8 cellular contexts compared by ENCODE assay signal in the genomic region with DNA sequence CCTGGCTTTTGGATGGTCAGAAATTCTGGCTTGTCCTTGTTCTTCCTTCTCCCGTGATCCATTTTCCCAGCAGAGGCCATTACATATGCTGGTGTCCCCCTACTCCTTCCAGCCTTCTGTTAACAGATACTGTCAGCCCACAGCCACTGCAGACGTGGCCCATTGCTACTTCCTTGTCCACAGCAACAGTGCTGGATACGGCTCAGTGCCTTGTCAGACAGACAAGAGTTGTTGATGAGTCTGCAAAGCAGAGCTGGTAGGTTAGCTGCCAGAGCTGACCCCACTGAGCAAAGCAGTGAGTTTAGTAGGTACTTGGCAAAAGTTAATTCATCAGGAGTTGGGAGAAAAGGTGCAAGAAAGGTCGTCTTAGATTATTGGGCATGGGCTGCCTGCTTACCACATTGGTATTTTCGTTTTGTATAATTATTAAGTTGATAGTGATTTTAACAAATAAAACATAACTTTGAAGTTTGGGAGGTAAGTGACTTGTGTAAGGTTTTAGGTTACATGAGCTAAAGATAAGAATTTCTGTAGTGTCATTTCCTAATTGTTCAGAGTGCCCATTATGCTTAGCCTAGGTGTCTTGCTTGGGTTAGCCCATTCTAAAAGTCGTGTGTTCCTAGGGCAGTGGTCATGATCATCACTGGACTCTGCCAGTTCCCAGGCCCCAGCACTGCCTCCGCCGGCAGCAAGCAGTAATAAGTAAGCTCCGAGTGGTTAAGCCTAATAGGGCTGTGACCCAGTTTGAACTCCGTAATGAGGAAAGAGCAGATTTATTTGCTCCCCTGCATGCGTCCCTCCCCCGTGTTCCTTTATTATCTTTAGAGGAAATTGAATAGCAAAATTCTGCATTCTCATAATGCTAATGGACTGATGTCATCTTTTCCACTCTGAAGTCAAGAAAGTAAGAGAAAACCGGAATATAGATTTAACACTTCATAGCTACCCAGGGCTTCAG.
DNase-seq lines count a peak whose midpoint lies in the region; ATAC-seq and TF ChIP-seq lines count a peak whose summit lies in the region.

No MANE protein-coding gene starts in this region.

- peaks cover 91% of the 10 kb centered on the region for H3K4me1 ChIP-seq in Panc1 (ENCODE audit: control insufficient read depth, insufficient read depth, low read length)
- H3K4me1 ChIP-seq in parathyroid adenoma, result peaks cover 31% of the 10 kb centered on the region

- no peak overlapping the region for H3K27ac Mint-ChIP-seq in stimulated activated memory B cell treated with anti-CD40 and anti-IgM and Interleukin-4, amounts not matched to agents 10 μg/mL and 1 μg/mL and 100 μg/mL, for 72 hours

- H3K27me3 Mint-ChIP-seq in stimulated activated memory B cell treated with anti-CD40 and anti-IgM and Interleukin-4, amounts not matched to agents 10 μg/mL and 1 μg/mL and 100 μg/mL, for 72 hours, result no peaks in the 10 kb centered on the region

- peak overlapping the region; percentile 86 for H3K27ac ChIP-seq in Panc1 (ENCODE audit: low read length)
- peak overlapping the region; percentile 83 for H3K27ac ChIP-seq in parathyroid adenoma

- peak; percentile 75 for ATAC-seq in Panc1
- no peak for ATAC-seq in GM18505 (IDR thresholded peaks at IDR 0.05; ENCODE audit: unreplicated experiment)
- ATAC-seq in stimulated activated memory B cell treated with anti-CD40 and anti-IgM and Interleukin-4, amounts not matched to agents 10 μg/mL and 1 μg/mL and 100 μg/mL, for 72 hours, result no peak

- no peak overlapping the region for H3K9ac ChIP-seq in parathyroid adenoma

- H3K36me3 Mint-ChIP-seq in stimulated activated memory B cell treated with anti-CD40 and anti-IgM and Interleukin-4, amounts not matched to agents 10 μg/mL and 1 μg/mL and 100 μg/mL, for 72 hours, result peaks cover 8% of the 10 kb centered on the region

- CTCF ChIA-PET in Panc1 (lab: Charles Lee), result no interaction called here

- H3K4me3 Mint-ChIP-seq in stimulated activated memory B cell treated with anti-CD40 and anti-IgM and Interleukin-4, amounts not matched to agents 10 μg/mL and 1 μg/mL and 100 μg/mL, for 72 hours, result no peak overlapping the region

- H2AFZ ChIP-seq in parathyroid adenoma, result no peak overlapping the region

- POLR2A ChIA-PET in Panc1 (lab: Charles Lee), result no interaction called here

- H3K4me3 ChIP-seq in Panc1 (ENCODE audit: low read depth in 2 of 2, low read length in 2 of 2) (no peak overlapping the region), fibroblast of the aortic adventitia (ENCODE audit: low read depth, low read length) (peak overlapping the region; percentile 19), parathyroid adenoma (ENCODE audit: low read depth, low read length) (peak overlapping the region; percentile 35)

- peak overlapping the region; percentile 62 for H3K4me2 ChIP-seq in parathyroid adenoma (ENCODE audit: low read length)

- H3K4me1 Mint-ChIP-seq in stimulated activated memory B cell treated with anti-CD40 and anti-IgM and Interleukin-4, amounts not matched to agents 10 μg/mL and 1 μg/mL and 100 μg/mL, for 72 hours, result no peaks in the 10 kb centered on the region

- peaks cover 30% of the 10 kb centered on the region for H3K79me2 ChIP-seq in parathyroid adenoma

- in situ Hi-C loops in Panc1 (cut with HindIII; ENCODE audit: low pct_unique_long_range_greater_than_20kb, low sequenced_read_pairs), result no loop called here

- H3K36me3 ChIP-seq in Panc1 (ENCODE audit: control insufficient read depth, insufficient read depth, low read length) (peaks cover 5% of the 10 kb centered on the region; the same call in 1 of the 2 replicates), parathyroid adenoma (ENCODE audit: control insufficient read depth, insufficient read depth, low read length) (no peaks in the 10 kb centered on the region)

- BruUV-seq in Panc1 (replicated peaks; lab: Mats Ljungman, UMichigan), result no TSS peak

- DNase-seq in COLO668 (lab: John Stamatoyannopoulos, UW; ENCODE audit: unreplicated experiment) (peak; percentile 32), Panc1 (ENCODE audit: low read depth, low spot score) (no peak), fibroblast of the aortic adventitia (ENCODE audit: low read depth) (peak; percentile 85), NCI-H748 treated with DMSO at 0.1 percent for 48 hours (lab: John Stamatoyannopoulos, UW) (no peak), NOMO-1 treated with DMSO at 0.1 percent for 48 hours (lab: John Stamatoyannopoulos, UW; ENCODE audit: unreplicated experiment) (no peak)

- TF ChIP-seq POLR2A in GM18505 (IDR thresholded peaks at IDR 0.05; ENCODE audit: borderline replicate concordance, extremely low read depth, insufficient read depth, insufficient read length), result no peak

- no peaks in the 10 kb centered on the region for H3K9me3 Mint-ChIP-seq in stimulated activated memory B cell treated with anti-CD40 and anti-IgM and Interleukin-4, amounts not matched to agents 10 μg/mL and 1 μg/mL and 100 μg/mL, for 72 hours

- no peaks in the 10 kb centered on the region for H3K27me3 ChIP-seq in Panc1 (ENCODE audit: control insufficient read depth, insufficient read depth, low read length)
- no peaks in the 10 kb centered on the region for H3K27me3 ChIP-seq in parathyroid adenoma (ENCODE audit: control insufficient read depth, insufficient read depth, low read length)

- intact Hi-C loops in Panc1 (cut with micrococcal nuclease; ENCODE audit: unreplicated experiment), result no loop called here

- H3K9me3 ChIP-seq in Panc1 (ENCODE audit: control insufficient read depth, insufficient read depth, low read depth, low read length) (no peaks in the 10 kb centered on the region), parathyroid adenoma (ENCODE audit: control insufficient read depth, low read length) (no peaks in the 10 kb centered on the region)

- TF ChIP-seq CTCF in Panc1 (IDR thresholded peaks at IDR 0.05) (peak; percentile 52), fibroblast of the aortic adventitia (IDR thresholded peaks at IDR 0.05; ENCODE audit: insufficient read depth, low read length) (peak; percentile 66), parathyroid adenoma (IDR thresholded peaks at IDR 0.05) (no peak)

Comparison
In these comparisons a context has a peak if more than half of its experiments do, and no peak if none do; other contexts are left out.
1. DNase-seq: peak in COLO668 (single experiment) and fibroblast of the aortic adventitia (single experiment); none in Panc1 (single experiment), NCI-H748 treated with DMSO at 0.1 percent for 48 hours (single experiment) and NOMO-1 treated with DMSO at 0.1 percent for 48 hours (single experiment).
2. H3K4me3 ChIP-seq: peak in fibroblast of the aortic adventitia (single experiment) and parathyroid adenoma (single experiment); none in Panc1 (0 of 2).